In genomic region chr6:26215200-26216014, GRCh38 we compare ENCODE assay signal across 8 cellular contexts.
A peak's percentile ranks its signal among the peaks of the same experiment; 100 is the strongest.
DNase-seq lines count a peak whose midpoint lies in the region; TF ChIP-seq lines count a peak whose summit lies in the region.

No MANE protein-coding gene starts in this region.

- peaks cover 26% of the 10 kb centered on the region for H3K4me1 Mint-ChIP-seq in activated CD4-positive, alpha-beta memory T cell treated with anti-CD3 and anti-CD28 coated beads, Interleukin-2, amount 10 ng/mL, durations not matched to agents 7 days and 5 days
- H3K4me1 Mint-ChIP-seq in immature natural killer cell, result peaks cover 4 to 11% of the 10 kb centered on the region in 2 donors

- intact Hi-C loops in testis (cut with DNase I; ENCODE audit: low total_unique reads), result no loop called here

- POLR2A ChIA-PET in activated CD4-positive, alpha-beta memory T cell treated with anti-CD3 and anti-CD28 coated beads, Interleukin-2, amount 10 ng/mL, durations not matched to agents 7 days and 5 days (lab: Charles Lee), result interaction anchor here (0.7 to 15.2 kb wide), 43 partner anchors 10 to 1678 kb away, joined by 3 to 833 read pairs (median 16); a partner anchor contains a TSS

- peaks cover 6% of the 10 kb centered on the region for H3K4me1 ChIP-seq in testis

- WGBS in testis, 2 donors, result 9% methylated on average over 27 to 30 of the region's 30 CpGs

- no peaks in the 10 kb centered on the region for H3K27me3 ChIP-seq in testis

- H3K4me3 Mint-ChIP-seq in activated CD4-positive, alpha-beta memory T cell treated with anti-CD3 and anti-CD28 coated beads, Interleukin-2, amount 10 ng/mL, durations not matched to agents 7 days and 5 days, result no peak overlapping the region
- no peak overlapping the region for H3K4me3 Mint-ChIP-seq in immature natural killer cell

- H3K27ac ChIP-seq in testis, result peak overlapping the region; percentile 81 to 93

- H3K36me3 Mint-ChIP-seq in activated CD4-positive, alpha-beta memory T cell treated with anti-CD3 and anti-CD28 coated beads, Interleukin-2, amount 10 ng/mL, durations not matched to agents 7 days and 5 days (ENCODE audit: low read depth), result no peaks in the 10 kb centered on the region
- H3K36me3 Mint-ChIP-seq in immature natural killer cell, result no peaks in the 10 kb centered on the region

- H3K36me3 ChIP-seq in testis (ENCODE audit: low read depth, missing control alignments), result no peaks in the 10 kb centered on the region

- TF ChIP-seq CTCF in testis (IDR thresholded peaks at IDR 0.05), result no peak

- no peaks in the 10 kb centered on the region for H3K27me3 Mint-ChIP-seq in activated CD4-positive, alpha-beta memory T cell treated with anti-CD3 and anti-CD28 coated beads, Interleukin-2, amount 10 ng/mL, durations not matched to agents 7 days and 5 days
- peaks cover 0 to 4% (median 0%) of the 10 kb centered on the region in 3 donors for H3K27me3 Mint-ChIP-seq in immature natural killer cell (ENCODE audit: low read depth in 3 of 3)

- no peak for TF ChIP-seq POLR2A in testis (IDR thresholded peaks at IDR 0.05)

- H3K9me3 ChIP-seq in testis, result no peaks in the 10 kb centered on the region

- peak overlapping the region; percentile 24 to 57 for H3K4me3 ChIP-seq in testis

- CTCF ChIA-PET in activated CD4-positive, alpha-beta memory T cell treated with anti-CD3 and anti-CD28 coated beads, Interleukin-2, amount 10 ng/mL, durations not matched to agents 7 days and 5 days (lab: Charles Lee), result interaction anchor here (1.3 to 3.4 kb wide), 13 partner anchors 8 to 189 kb away, joined by 3 to 34 read pairs (median 12); a partner anchor contains a TSS

- H3K27ac Mint-ChIP-seq in activated CD4-positive, alpha-beta memory T cell treated with anti-CD3 and anti-CD28 coated beads, Interleukin-2, amount 10 ng/mL, durations not matched to agents 7 days and 5 days, result no peak overlapping the region
- no peak overlapping the region for H3K27ac Mint-ChIP-seq in immature natural killer cell

- no peaks in the 10 kb centered on the region for H3K9me3 Mint-ChIP-seq in activated CD4-positive, alpha-beta memory T cell treated with anti-CD3 and anti-CD28 coated beads, Interleukin-2, amount 10 ng/mL, durations not matched to agents 7 days and 5 days
- H3K9me3 Mint-ChIP-seq in immature natural killer cell, result no peaks in the 10 kb centered on the region

- DNase-seq in DMS53 (lab: John Stamatoyannopoulos, UW), result peak; percentile 84
- peak; percentile 42 for DNase-seq in HT1080 (ENCODE audit: low read depth)
- DNase-seq in activated CD4-positive, alpha-beta memory T cell treated with anti-CD3 and anti-CD28 coated beads, Interleukin-2, amount 10 ng/mL, durations not matched to agents 7 days and 5 days, result peak; percentile 60
- peak; percentile 30 to 44 (median 36) for DNase-seq in immature natural killer cell
- no peak for DNase-seq in testis
- DNase-seq in NCI-H1048 (lab: John Stamatoyannopoulos, UW), result no peak
- DNase-seq in HuH-7 (ENCODE audit: low spot score), result no peak
- no peak for DNase-seq in AG20443 (ENCODE audit: low spot score)

Comparison
In these comparisons a context has a peak if more than half of its experiments do, and no peak if none do; other contexts are left out.
1. DNase-seq: peak in DMS53 (single experiment), HT1080 (single experiment), activated CD4-positive, alpha-beta memory T cell treated with anti-CD3 and anti-CD28 coated beads, Interleukin-2, amount 10 ng/mL, durations not matched to agents 7 days and 5 days (single experiment) and immature natural killer cell (3 of 3); none in testis (single experiment), NCI-H1048 (single experiment), HuH-7 (single experiment) and AG20443 (single experiment).